In genomic region chr3:130323503-130323902, GRCh38 we compare ENCODE assay signal across 26 cellular contexts. TPM values are rescaled to one million over a fixed set of nuclear protein-coding genes. Genes with fewer than 3 reads are reported as not detected.
DNase-seq lines count a peak whose midpoint lies in the region; FAIRE-seq and TF ChIP-seq lines count a peak whose summit lies in the region.
"Had no signal": no experiment of that assay in that cellular context is flagged by ENCODE, and none has a peak within 500 bp of the region (broad histone marks: within the 10 kb centered on the region; RNA-seq: fewer than 3 reads in every experiment).

No MANE protein-coding gene starts in this region.

- in situ Hi-C loops in mammary epithelial cell (cut with MboI; ENCODE audit: low sequenced_read_pairs in 2 of 2): no loop called here

- H3K9ac ChIP-seq in mammary epithelial cell (ENCODE audit: insufficient read depth, low read length) (no peak overlapping the region), mesenchymal stem cell (ENCODE audit: low read length) (no peak overlapping the region)

- H3K4ac ChIP-seq in mesenchymal stem cell (ENCODE audit: low read depth in 1 of 2, low read length in 2 of 2): no peak overlapping the region

- H2AFZ ChIP-seq in mammary epithelial cell (ENCODE audit: low read depth, low read length) (no peak overlapping the region), mesenchymal stem cell (ENCODE audit: low read depth, low read length) (peak overlapping the region; percentile 14)

- no peak overlapping the region for H4K91ac ChIP-seq in mesenchymal stem cell (ENCODE audit: low read length)

- no peak overlapping the region for H3K4me3 Mint-ChIP-seq in MCF 10A (ENCODE audit: unreplicated experiment)
- no peak overlapping the region for H3K4me3 Mint-ChIP-seq in mesothelial cell of epicardium
- H3K4me3 Mint-ChIP-seq in CD8-positive, alpha-beta memory T cell: no peak overlapping the region
- H3K4me3 Mint-ChIP-seq in glutamatergic neuron (ENCODE audit: unreplicated experiment): no peak overlapping the region
- H3K4me3 Mint-ChIP-seq: CD4-positive, alpha-beta T cell had no signal

- no peaks in the 10 kb centered on the region for H3K79me2 ChIP-seq in mammary epithelial cell (ENCODE audit: insufficient read depth, low read length)

- DNase-seq in mammary epithelial cell (peak; percentile 17), MCF 10A (ENCODE audit: unreplicated experiment) (no peak), bronchial epithelial cell (ENCODE audit: low read depth) (peak; percentile 72), mesenchymal stem cell (no peak), mesothelial cell of epicardium (ENCODE audit: low spot score in 2 of 2, unreplicated experiment in 2 of 2) (no peak), glutamatergic neuron (no peak)
- DNase-seq in CD8-positive, alpha-beta memory T cell: no peak
- DNase-seq: AML-193; Calu3; CD4-positive, alpha-beta T cell; DMS53; DND-41; EL; IMR-90 had no signal

- no peak overlapping the region for H3K4me2 ChIP-seq in mammary epithelial cell (ENCODE audit: insufficient read depth, low read depth, low read length)
- H3K4me2 ChIP-seq in mesenchymal stem cell (ENCODE audit: low read length, poor library complexity, severe bottlenecking): no peak overlapping the region
- H3K4me2 ChIP-seq: A549 had no signal

- no peak overlapping the region for H2BK15ac ChIP-seq in mesenchymal stem cell (ENCODE audit: low read depth, poor library complexity, severe bottlenecking)

- H3K36me3 Mint-ChIP-seq in MCF 10A (ENCODE audit: insufficient read depth, unreplicated experiment) (no peaks in the 10 kb centered on the region), mesothelial cell of epicardium (peaks cover 2% of the 10 kb centered on the region), glutamatergic neuron (ENCODE audit: unreplicated experiment) (no peaks in the 10 kb centered on the region)
- H3K36me3 Mint-ChIP-seq in CD8-positive, alpha-beta memory T cell: peaks cover 0 to 5% (median 1%) of the 10 kb centered on the region in 3 donors

- H3K27me3 ChIP-seq in mammary epithelial cell (ENCODE audit: insufficient read depth, low read length): peaks cover 2% of the 10 kb centered on the region
- no peaks in the 10 kb centered on the region for H3K27me3 ChIP-seq in bronchial epithelial cell (ENCODE audit: control insufficient read depth, insufficient read depth, low read length)
- H3K27me3 ChIP-seq in mesenchymal stem cell (ENCODE audit: control insufficient read depth in 1 of 2, insufficient read depth in 1 of 2, low read length in 2 of 2): peaks cover 0 to 10% of the 10 kb centered on the region in 2 experiments
- H3K27me3 ChIP-seq in CD8-positive, alpha-beta memory T cell (ENCODE audit: insufficient read depth, low read length, poor library complexity, severe bottlenecking): peaks cover 4% of the 10 kb centered on the region

- no peaks in the 10 kb centered on the region for H3K4me1 Mint-ChIP-seq in MCF 10A (ENCODE audit: insufficient read depth, unreplicated experiment)
- H3K4me1 Mint-ChIP-seq in mesothelial cell of epicardium: no peaks in the 10 kb centered on the region
- no peaks in the 10 kb centered on the region for H3K4me1 Mint-ChIP-seq in CD8-positive, alpha-beta memory T cell
- H3K4me1 Mint-ChIP-seq in glutamatergic neuron (ENCODE audit: low read depth, unreplicated experiment): no peaks in the 10 kb centered on the region

- no peak for FAIRE-seq in bronchial epithelial cell (lab: Jason Lieb, UNC)
- FAIRE-seq: A549, G401.6, GM12891, GM19239, H1, HTR-8/SVneo, K562 had no signal

- TF ChIP-seq CTCF in mammary epithelial cell (conservative IDR thresholded peaks at IDR 0.05 in 1 of 2, IDR thresholded peaks at IDR 0.05 in 1 of 2; ENCODE audit: extremely low read depth in 1 of 2, insufficient read depth in 1 of 2, low read depth in 1 of 2, low read length in 2 of 2) (no peak), MCF 10A (IDR thresholded peaks at IDR 0.05; ENCODE audit: unreplicated experiment) (no peak), bronchial epithelial cell (IDR thresholded peaks at IDR 0.05; ENCODE audit: insufficient read depth, low read length, severe bottlenecking) (no peak), mesothelial cell of epicardium (IDR thresholded peaks at IDR 0.05; ENCODE audit: unreplicated experiment) (no peak), glutamatergic neuron (IDR thresholded peaks at IDR 0.05; ENCODE audit: partially characterized antibody, unreplicated experiment) (no peak)

- dilution Hi-C loops in mammary epithelial cell (cut with HindIII; ENCODE audit: low sequenced_read_pairs): no loop called here

- intact Hi-C loops in mammary epithelial cell (cut with micrococcal nuclease) (no loop called here), MCF 10A (cut with micrococcal nuclease) (no loop called here)

- H2BK5ac ChIP-seq in mesenchymal stem cell (ENCODE audit: low read depth, low read length, poor library complexity, severe bottlenecking): no peak overlapping the region

- H3K27ac Mint-ChIP-seq in MCF 10A (ENCODE audit: low read depth, unreplicated experiment) (no peak overlapping the region), mesothelial cell of epicardium (no peak overlapping the region), glutamatergic neuron (ENCODE audit: unreplicated experiment) (no peak overlapping the region)
- no peak overlapping the region for H3K27ac Mint-ChIP-seq in CD8-positive, alpha-beta memory T cell
- H3K27ac Mint-ChIP-seq: CD4-positive, alpha-beta T cell had no signal

- CTCF ChIA-PET in mammary epithelial cell (lab: Charles Lee; ENCODE audit: low non-redundant PET) (no interaction called here), MCF 10A (lab: Yijun Ruan, JAX) (no interaction called here)
- CTCF ChIA-PET in CD8-positive, alpha-beta memory T cell (lab: Charles Lee): no interaction called here

- no peak overlapping the region for H2BK12ac ChIP-seq in mesenchymal stem cell (ENCODE audit: low read length in 2 of 2)

- H3K79me1 ChIP-seq in mesenchymal stem cell (replicated peaks; ENCODE audit: low read length, poor library complexity, severe bottlenecking): no peaks in the 10 kb centered on the region

- H3K9me3 Mint-ChIP-seq in MCF 10A (ENCODE audit: unreplicated experiment) (peaks cover 8% of the 10 kb centered on the region), mesothelial cell of epicardium (peaks cover 26% of the 10 kb centered on the region), glutamatergic neuron (ENCODE audit: unreplicated experiment) (no peaks in the 10 kb centered on the region)
- peaks cover 0 to 4% (median 3%) of the 10 kb centered on the region in 5 donors for H3K9me3 Mint-ChIP-seq in CD8-positive, alpha-beta memory T cell

- POLR2A ChIA-PET in MCF 10A (lab: Yijun Ruan, JAX): no interaction called here
- POLR2A ChIA-PET in CD8-positive, alpha-beta memory T cell (lab: Charles Lee): no interaction called here

- H3K27me3 Mint-ChIP-seq in MCF 10A (ENCODE audit: insufficient read depth, unreplicated experiment) (no peaks in the 10 kb centered on the region), mesothelial cell of epicardium (ENCODE audit: low read depth) (no peaks in the 10 kb centered on the region), glutamatergic neuron (ENCODE audit: unreplicated experiment) (peaks cover 2% of the 10 kb centered on the region)
- H3K27me3 Mint-ChIP-seq in CD8-positive, alpha-beta memory T cell: peaks cover 7 to 33% of the 10 kb centered on the region in 2 donors

- BruUV-seq in mammary epithelial cell (replicated peaks; lab: Mats Ljungman, UMichigan): no TSS peak
- BruUV-seq in MCF 10A (replicated peaks; lab: Mats Ljungman, UMichigan): no TSS peak

- 22% methylated on average over 1 of the region's 1 CpG for WGBS in mammary epithelial cell (ENCODE audit: low coverage, missing lambda C conversion rate)
- no CpG with 5 or more reads among the region's 1 CpG for WGBS in mesenchymal stem cell

- no peak overlapping the region for H3K4me3 ChIP-seq in mammary epithelial cell (replicated peaks in 1 of 3; ENCODE audit: insufficient read depth in 1 of 3, low read depth in 2 of 3, low read length in 3 of 3)
- no peak overlapping the region for H3K4me3 ChIP-seq in bronchial epithelial cell (ENCODE audit: low read depth, low read length)
- H3K4me3 ChIP-seq in mesenchymal stem cell (ENCODE audit: insufficient read depth in 1 of 2, low read depth in 1 of 2, low read length in 2 of 2): no peak overlapping the region
- no peak overlapping the region for H3K4me3 ChIP-seq in CD8-positive, alpha-beta memory T cell (ENCODE audit: low read length)
- H3K4me3 ChIP-seq: A549, HAP-1, K562 had no signal

- H3K14ac ChIP-seq in mesenchymal stem cell (ENCODE audit: low read length in 2 of 2): no peak overlapping the region

- H2BK120ac ChIP-seq in mesenchymal stem cell (ENCODE audit: low read depth, low read length): no peak overlapping the region

- H3K27ac ChIP-seq in mammary epithelial cell (ENCODE audit: insufficient read depth, low read depth, low read length): no peak overlapping the region
- no peak overlapping the region for H3K27ac ChIP-seq in mesenchymal stem cell (ENCODE audit: low read length, poor library complexity, severe bottlenecking)
- H3K27ac ChIP-seq in CD8-positive, alpha-beta memory T cell (ENCODE audit: low read depth, low read length): no peak overlapping the region
- H3K27ac ChIP-seq: 22Rv1, A549, C4-2B, HL-60 had no signal

- H4K20me1 ChIP-seq in mammary epithelial cell (ENCODE audit: insufficient read depth, low read length): no peaks in the 10 kb centered on the region

- H3K18ac ChIP-seq in mesenchymal stem cell (ENCODE audit: low read depth in 1 of 2, low read length in 2 of 2): no peak overlapping the region

- H2AK5ac ChIP-seq in mesenchymal stem cell (ENCODE audit: low read length, severe bottlenecking): no peak overlapping the region

- H4K8ac ChIP-seq in mesenchymal stem cell (ENCODE audit: low read length): no peak overlapping the region

- H3K4me1 ChIP-seq in mammary epithelial cell (ENCODE audit: insufficient read depth, low read length): no peaks in the 10 kb centered on the region
- H3K4me1 ChIP-seq in mesenchymal stem cell (ENCODE audit: control insufficient read depth, insufficient read depth, low read depth, low read length): no peaks in the 10 kb centered on the region
- H3K4me1 ChIP-seq in CD8-positive, alpha-beta memory T cell (ENCODE audit: insufficient read depth, low read length): no peaks in the 10 kb centered on the region
- H3K4me1 ChIP-seq: A549, HAP-1 had no signal

- H3K36me3 ChIP-seq in mammary epithelial cell (ENCODE audit: insufficient read depth, low read length) (no peaks in the 10 kb centered on the region), bronchial epithelial cell (ENCODE audit: control insufficient read depth, insufficient read depth, low read length) (no peaks in the 10 kb centered on the region), mesenchymal stem cell (ENCODE audit: control insufficient read depth in 1 of 2, insufficient read depth in 2 of 2, low read depth in 1 of 2, low read length in 2 of 2) (no peaks in the 10 kb centered on the region)
- no peaks in the 10 kb centered on the region for H3K36me3 ChIP-seq in CD8-positive, alpha-beta memory T cell (ENCODE audit: insufficient read depth, low read length)
- H3K36me3 ChIP-seq: HAP-1 had no signal

- no peak overlapping the region for H3K23ac ChIP-seq in mesenchymal stem cell (ENCODE audit: low read length in 2 of 2)

- H3K9me3 ChIP-seq in mammary epithelial cell (replicated peaks; ENCODE audit: insufficient read depth, low read length) (peaks cover 2% of the 10 kb centered on the region), mesenchymal stem cell (ENCODE audit: control insufficient read depth, low read length) (peaks cover 11% of the 10 kb centered on the region)
- H3K9me3 ChIP-seq in CD8-positive, alpha-beta memory T cell (ENCODE audit: low read length): no peaks in the 10 kb centered on the region
- H3K9me3 ChIP-seq: A549, HAP-1 had no signal

RNA-seq across cellular contexts. Expression of gene COL6A5, which starts 22.0 kb away (rescaled TPM):
- not detected for total RNA-seq in mammary epithelial cell
- polyA plus RNA-seq in mammary epithelial cell: not detected
- polyA minus RNA-seq in mammary epithelial cell: not detected
- not detected in 2 replicates for total RNA-seq in MCF 10A (2022)
- not detected in 2 replicates for total RNA-seq in bronchial epithelial cell
- 0.11 TPM for polyA plus RNA-seq in mesenchymal stem cell (2013, experiment 1 of 2)
- polyA plus RNA-seq in mesenchymal stem cell (2013, experiment 2 of 2): 0.14 TPM
- total RNA-seq in mesothelial cell of epicardium: 0.04 to 0.09 TPM (median 0.07 TPM) in 3 replicates
- total RNA-seq in CD8-positive, alpha-beta memory T cell: not detected
- not detected for polyA plus RNA-seq in CD8-positive, alpha-beta memory T cell
- total RNA-seq in glutamatergic neuron (ENCODE audit: unreplicated experiment): not detected
- total RNA-seq: Calu3; CD4-positive, alpha-beta T cell; IMR-90 had no signal
- polyA plus RNA-seq: A549, BJ, IMR-90 had no signal

Comparison
In these comparisons a context has a peak if more than half of its experiments do, and no peak if none do; other contexts are left out.
1. DNase-seq: peak in mammary epithelial cell (single experiment) and bronchial epithelial cell (single experiment); none in MCF 10A (single experiment), mesenchymal stem cell (single experiment), mesothelial cell of epicardium (0 of 2), CD8-positive, alpha-beta memory T cell (0 of 5) and glutamatergic neuron (single experiment).